ENCODE assay signal across 18 cellular contexts in genomic region chr4:48403779-48404178, GRCh38.
"Had no signal": no experiment of that assay in that cellular context is flagged by ENCODE, and none has a peak within 500 bp of the region (broad histone marks: within the 10 kb centered on the region; RNA-seq: fewer than 3 reads in every experiment).

No MANE protein-coding gene starts in this region.

- H3K4me1 ChIP-seq: body of pancreas, heart left ventricle, left ventricle myocardium inferior, upper lobe of left lung had no signal

- H3K27ac ChIP-seq: body of pancreas, dorsolateral prefrontal cortex, heart left ventricle, left ventricle myocardium inferior, thoracic aorta, upper lobe of left lung had no signal

- DNase-seq: activated CD4-positive, alpha-beta T cell treated with anti-CD3 and anti-CD28 coated beads, Interleukin-2, amount 50 U/mL, for 4 hours; activated effector memory CD4-positive, alpha-beta T cell treated with anti-CD3 and anti-CD28 coated beads, Interleukin-2, amount 50 U/mL, for 16 hours; activated T-cell treated with anti-CD3 and anti-CD28 coated beads, Interleukin-2, amount 50 U/mL, for 72 hours; body of pancreas; dorsolateral prefrontal cortex; foreskin melanocyte; kidney glomerular epithelial cell; left ventricle myocardium inferior; occipital lobe; small intestine; stimulated activated CD4-positive, alpha-beta T cell treated with anti-CD3 and anti-CD28 coated beads, Interleukin-15, amount 100 ng/mL, for 24 hours; stimulated activated CD4-positive, alpha-beta T cell treated with anti-CD3 and anti-CD28 coated beads, Interleukin-2, amount 100 ng/mL, for 48 hours; SW 1271; upper lobe of left lung had no signal

- FAIRE-seq: small intestine, TTC549 had no signal

- H3K4me3 ChIP-seq: body of pancreas, dorsolateral prefrontal cortex, heart left ventricle, left ventricle myocardium inferior, thoracic aorta, upper lobe of left lung had no signal

- ATAC-seq: activated naive CD4-positive, alpha-beta T cell treated with anti-CD3 and anti-CD28 coated beads, Interleukin-2, amount 50 U/mL, for 72 hours; activated T-cell treated with anti-CD3 and anti-CD28 coated beads, Interleukin-2, amount 50 U/mL, for 72 hours; body of pancreas had no signal

- H3K9me3 ChIP-seq: body of pancreas, heart left ventricle, left ventricle myocardium inferior, thoracic aorta, upper lobe of left lung had no signal

- H3K27me3 ChIP-seq: body of pancreas, dorsolateral prefrontal cortex, heart left ventricle, upper lobe of left lung had no signal
